In the genomic region with DNA sequence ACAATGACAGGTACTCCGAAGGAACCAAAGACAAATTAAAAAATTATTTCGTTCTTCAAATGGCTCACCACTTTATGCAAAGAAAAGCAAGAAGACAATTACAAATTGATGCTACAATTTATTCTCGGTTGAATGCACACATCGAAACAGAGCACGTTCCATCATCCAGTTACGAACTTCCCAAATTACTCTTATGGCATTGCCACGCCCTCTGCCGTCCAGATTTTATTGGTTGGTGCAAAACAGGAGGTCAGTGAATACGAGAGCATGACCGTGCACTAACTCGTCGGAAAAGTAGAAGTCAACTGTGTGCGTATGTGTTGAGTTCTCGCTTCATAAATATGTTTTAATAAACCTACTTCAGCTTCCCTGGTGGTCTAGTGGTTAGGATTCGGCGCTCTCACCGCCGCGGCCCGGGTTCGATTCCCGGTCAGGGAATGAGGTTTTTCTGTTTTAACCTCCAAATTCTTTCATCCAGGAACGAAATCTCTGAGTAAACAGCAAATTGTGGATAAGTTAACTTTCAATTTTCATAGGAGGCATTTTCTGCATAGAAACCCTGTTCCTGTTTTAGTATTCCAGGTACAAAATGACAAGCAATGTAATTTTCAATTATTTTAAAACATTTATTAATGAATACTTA, we compare ENCODE assay signal across 8 cellular contexts. TPM values are rescaled to one million over a fixed set of nuclear protein-coding genes. Genes with fewer than 3 reads are reported as not detected.
DNase-seq lines count a peak whose midpoint lies in the region; ATAC-seq and TF ChIP-seq lines count a peak whose summit lies in the region.

No MANE protein-coding gene starts in this region.

- H3K36me3 ChIP-seq in upper lobe of left lung = no peaks in the 10 kb centered on the region

- peak overlapping the region; percentile 64 to 83 (median 78) for H3K27ac ChIP-seq in upper lobe of left lung

- DNase-seq in DMS114 treated with DMSO at 0.1 percent for 48 hours (lab: John Stamatoyannopoulos, UW; ENCODE audit: unreplicated experiment) (peak; percentile 91), HCEC 1CT (peak; percentile 78), NCI-H128 (lab: John Stamatoyannopoulos, UW; ENCODE audit: unreplicated experiment) (peak; percentile 52), T-cell (peak; percentile 28 to 76 (median 60)), amniotic epithelial cell (ENCODE audit: low read depth) (peak; percentile 92), left cardiac atrium (peak; percentile 79), posterior vena cava (ENCODE audit: low spot score) (peak; percentile 89), upper lobe of left lung (peak; percentile 87 to 91)

- H3K4me3 Mint-ChIP-seq in T-cell = peak overlapping the region; percentile 75 to 96 (median 81)

- TF ChIP-seq CTCF in upper lobe of left lung (IDR thresholded peaks at IDR 0.05) = peak in 4 of 6 experiments; percentile 9 to 35 (median 15)

- CTCF ChIA-PET in T-cell (lab: Charles Lee) = interaction anchor here in 1 of 2 donors (0.9 to 5.0 kb wide), 4 partner anchors 34 to 144 kb away, joined by 5 to 31 read pairs (median 6); no protein-coding TSS in a partner anchor

- no peaks in the 10 kb centered on the region for H3K9me3 ChIP-seq in upper lobe of left lung

- intact Hi-C loops in left cardiac atrium (cut with DNase I) = loop anchor here (5.0 to 10.0 kb wide), 3 partner anchors 40 to 147 kb away; no protein-coding TSS in a partner anchor
- intact Hi-C loops in posterior vena cava (cut with DNase I) = loop anchor here in 1 of 2 donors (5.0 kb wide), 1 partner anchor 40 kb away; no protein-coding TSS in a partner anchor

- POLR2A ChIA-PET in T-cell (lab: Charles Lee) = interaction anchor here in 1 of 2 donors (0.6 kb wide), 2 partner anchors 11 to 85 kb away, joined by 3 read pairs; no protein-coding TSS in a partner anchor

- WGBS in upper lobe of left lung, 2 donors = 0 to 1% methylated on average over 23 of the region's 23 CpGs

- H3K4me1 ChIP-seq in upper lobe of left lung = peaks cover 9 to 31% (median 11%) of the 10 kb centered on the region in 4 donors

- peak; percentile 63 to 70 (median 65) for ATAC-seq in T-cell (replicated peaks in 1 of 4)
- peak; percentile 85 for ATAC-seq in left cardiac atrium
- ATAC-seq in upper lobe of left lung (ENCODE audit: low FRiP score in 2 of 2) = peak; percentile 84 to 89

- peak in 1 of 4 donors; percentile 34 for TF ChIP-seq POLR2A in upper lobe of left lung (IDR thresholded peaks at IDR 0.05)

- H3K4me1 Mint-ChIP-seq in T-cell = peaks cover 44 to 65% (median 59%) of the 10 kb centered on the region in 3 donors

- H3K27ac Mint-ChIP-seq in T-cell = peak overlapping the region; percentile 88 to 94

- H3K9me3 Mint-ChIP-seq in T-cell = peaks cover 0 to 3% (median 0%) of the 10 kb centered on the region in 3 donors

- peak overlapping the region; percentile 54 to 79 (median 64) for H3K4me3 ChIP-seq in upper lobe of left lung

- H3K27me3 ChIP-seq in upper lobe of left lung = no peaks in the 10 kb centered on the region

- no peak for TF ChIP-seq EP300 in upper lobe of left lung (IDR thresholded peaks at IDR 0.05)

- no peaks in the 10 kb centered on the region for H3K36me3 Mint-ChIP-seq in T-cell

- H3K27me3 Mint-ChIP-seq in T-cell = peaks cover 14 to 37% of the 10 kb centered on the region in 2 donors

RNA-seq across cellular contexts. Expression of a gene that starts 23.2 kb away (rescaled TPM):
- total RNA-seq in T-cell = under 1 TPM; 0.22 to 0.61 (median 0.30) TPM
- under 1 TPM; 0.37 to 0.68 TPM for total RNA-seq in left cardiac atrium
- total RNA-seq in posterior vena cava = 1 to 10 TPM in 1 of 2 donors, under 1 TPM in 1; 0.90 to 1.7 TPM
- 1 to 10 TPM in 4 of 6 donors, under 1 TPM in 1, not detected in 1; 0.76 to 6.3 (median 1.7) TPM for total RNA-seq in upper lobe of left lung

RNA-seq across cellular contexts. Expression of a gene that starts 58.2 kb away (rescaled TPM):
- total RNA-seq in T-cell (10 to 100 TPM; 27.2 to 91.7 (median 86.9) TPM), left cardiac atrium (10 to 100 TPM; 20.7 to 25.3 TPM), posterior vena cava (10 to 100 TPM; 30.8 to 35.4 TPM), upper lobe of left lung (10 to 100 TPM; 45.8 to 90.1 (median 55.5) TPM)

Comparison
In these comparisons a context has a peak if more than half of its experiments do, and no peak if none do; other contexts are left out.
1. Peak in every context shown above with its lines: DNase-seq, ATAC-seq, H3K4me3 ChIP-seq and H3K27ac ChIP-seq.